Comparison of ENCODE assay signal across 8 cellular contexts in the genomic region with DNA sequence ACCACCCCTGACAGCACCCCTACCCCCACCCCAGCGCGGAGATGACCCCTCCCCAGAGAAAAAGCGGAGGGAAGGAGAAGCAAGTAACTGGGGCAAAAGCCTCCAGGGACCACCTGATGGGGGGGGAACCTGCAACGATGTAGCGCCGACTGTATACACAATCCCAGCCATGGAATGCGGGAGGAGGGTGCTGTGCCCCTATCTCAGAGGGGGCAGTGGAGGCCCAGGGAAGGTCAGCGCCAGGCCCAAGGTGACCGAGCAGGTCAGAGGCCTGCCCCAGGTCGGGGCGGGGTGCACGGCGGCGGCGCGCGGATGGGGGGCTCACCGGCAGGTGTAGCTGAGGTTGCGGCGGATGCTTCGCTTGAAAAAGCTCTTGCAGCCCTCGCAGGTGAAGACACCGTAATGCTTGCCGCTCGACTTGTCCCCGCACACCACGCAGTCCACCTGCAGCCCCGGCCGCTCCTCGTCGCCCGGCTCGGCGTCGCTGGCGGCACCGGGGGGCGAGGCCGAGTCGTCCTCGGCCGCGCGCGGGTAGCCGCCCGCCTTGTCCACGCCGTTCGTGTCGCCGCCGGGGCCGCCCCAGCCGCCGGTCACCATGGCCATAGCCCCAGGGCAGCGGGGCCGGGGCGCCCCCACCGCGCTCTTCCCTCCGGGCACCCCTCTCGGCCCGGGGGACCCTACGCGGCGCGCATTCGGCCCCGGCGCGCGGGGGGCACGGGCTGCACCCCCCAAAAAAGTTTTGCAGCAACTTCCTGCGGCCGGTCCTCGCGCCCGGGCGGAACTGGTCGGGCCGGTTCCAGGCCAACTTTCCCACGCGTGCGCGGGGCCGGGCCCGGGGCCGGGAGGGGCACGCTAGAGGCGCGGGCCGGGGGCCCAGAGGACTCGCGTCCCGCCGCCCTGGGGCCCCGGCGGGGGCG. TPM values are rescaled to one million over a fixed set of nuclear protein-coding genes. Genes with fewer than 3 reads are reported as not detected.
DNase-seq lines count a peak whose midpoint lies in the region; ATAC-seq and TF ChIP-seq lines count a peak whose summit lies in the region.

No MANE protein-coding gene starts in this region.

- intact Hi-C loops in prostate gland (cut with DNase I), result no loop called here

- no peak for TF ChIP-seq POLR2A in prostate gland (IDR thresholded peaks at IDR 0.05)

- H3K27ac ChIP-seq in SJCRH30 (no peak overlapping the region; the same call in 1 of the 2 replicates), prostate gland (peak overlapping the region; percentile 73 to 74)

- under 1% methylated on average over 72 of the region's 100 CpGs for WGBS in prostate gland

- H3K9me3 ChIP-seq in SJCRH30 (replicated peaks), result no peaks in the 10 kb centered on the region
- H3K9me3 ChIP-seq in prostate gland, result no peaks in the 10 kb centered on the region

- H3K4me1 ChIP-seq in SJCRH30, result peaks cover 32% of the 10 kb centered on the region
- H3K4me1 ChIP-seq in prostate gland (replicated peaks), result no peaks in the 10 kb centered on the region

- H3K27me3 ChIP-seq in SJCRH30 (no peaks in the 10 kb centered on the region), prostate gland (replicated peaks; ENCODE audit: insufficient read depth) (no peaks in the 10 kb centered on the region)

- peak; percentile 13 for ATAC-seq in GM21360 (IDR thresholded peaks at IDR 0.05; ENCODE audit: unreplicated experiment)
- no peak for ATAC-seq in GM21515 (IDR thresholded peaks at IDR 0.05; ENCODE audit: unreplicated experiment)
- ATAC-seq in GM21526 (IDR thresholded peaks at IDR 0.05; ENCODE audit: low FRiP score, unreplicated experiment), result no peak

- H3K36me3 ChIP-seq in SJCRH30, result peaks cover 3% of the 10 kb centered on the region; the same call in 1 of the 2 replicates
- no peaks in the 10 kb centered on the region for H3K36me3 ChIP-seq in prostate gland

- H3K4me3 ChIP-seq in SJCRH30 (peak overlapping the region; percentile 79), fibroblast of pulmonary artery (replicated peaks; ENCODE audit: low read depth, low read length) (peak overlapping the region; percentile 89), prostate gland (peak overlapping the region; percentile 53 to 87)

- TF ChIP-seq CTCF in fibroblast of pulmonary artery (IDR thresholded peaks at IDR 0.05; ENCODE audit: low read length, missing control alignments) (no peak), prostate gland (IDR thresholded peaks at IDR 0.05) (no peak)

- peak; percentile 46 for DNase-seq in 8988T
- DNase-seq in SJCRH30, result no peak
- DNase-seq in fibroblast of pulmonary artery (ENCODE audit: low read depth), result no peak
- peak; percentile 54 for DNase-seq in prostate gland (ENCODE audit: low spot score)
- no peak for DNase-seq in D341Med (ENCODE audit: low spot score)

RNA-seq across cellular contexts. Expression of a gene that starts 0.8 kb away (rescaled TPM):
- 41.0 and 42.0 TPM in 2 replicates for total RNA-seq in SJCRH30 (2014; rRNA removed; shearing (Covaris generic))
- 100 to 1,000 TPM in 1 of 2 donors, 10 to 100 TPM in 1; 91.7 to 108 TPM for total RNA-seq in prostate gland

RNA-seq across cellular contexts. Expression of a gene that starts 18.9 kb away (rescaled TPM):
- total RNA-seq in SJCRH30 (2014; rRNA removed; shearing (Covaris generic)), result 5.1 and 5.3 TPM in 2 replicates
- total RNA-seq in prostate gland, result 10 to 100 TPM; 21.6 to 26.2 TPM

RNA-seq across cellular contexts. Expression of a gene that starts 19.7 kb away (rescaled TPM):
- 0.04 TPM in 1 of 2 replicates, not detected in the other for total RNA-seq in SJCRH30 (2014; rRNA removed; shearing (Covaris generic))
- total RNA-seq in prostate gland, result 1 to 10 TPM; 3.5 to 8.4 TPM

RNA-seq across cellular contexts. Expression of a gene that starts 22.4 kb away (rescaled TPM):
- total RNA-seq in SJCRH30 (2014; rRNA removed; shearing (Covaris generic)), result 96.0 and 98.5 TPM in 2 replicates
- total RNA-seq in prostate gland, result 10 to 100 TPM; 80.0 to 81.6 TPM

RNA-seq across cellular contexts. Expression of a gene that starts 29.7 kb away (rescaled TPM):
- 9.9 and 11.0 TPM in 2 replicates for total RNA-seq in SJCRH30 (2014; rRNA removed; shearing (Covaris generic))
- total RNA-seq in prostate gland, result 10 to 100 TPM; 24.5 to 30.3 TPM

Comparison
In these comparisons a context has a peak if more than half of its experiments do, and no peak if none do; other contexts are left out.
1. DNase-seq: peak in 8988T (single experiment) and prostate gland (single experiment); none in SJCRH30 (0 of 2), fibroblast of pulmonary artery (single experiment) and D341Med (single experiment).
2. Peak in every context shown above with its lines, with median percentiles within 50 percentile points of each other: H3K4me3 ChIP-seq.